ENCODE assay signal across 10 cellular contexts in the genomic region with DNA sequence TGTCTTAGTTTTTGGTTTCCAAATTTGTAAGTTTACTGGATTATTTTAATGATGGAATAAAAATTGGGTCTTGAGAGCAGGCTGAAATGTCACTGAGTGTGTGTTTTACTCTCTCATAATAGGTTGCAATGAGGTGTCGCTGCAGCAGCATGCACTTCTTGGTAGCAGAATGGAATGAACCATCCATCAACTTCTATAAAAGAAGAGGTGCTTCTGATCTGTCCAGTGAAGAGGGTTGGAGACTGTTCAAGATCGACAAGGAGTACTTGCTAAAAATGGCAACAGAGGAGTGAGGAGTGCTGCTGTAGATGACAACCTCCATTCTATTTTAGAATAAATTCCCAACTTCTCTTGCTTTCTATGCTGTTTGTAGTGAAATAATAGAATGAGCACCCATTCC. TPM values are rescaled to one million over a fixed set of nuclear protein-coding genes. Genes with fewer than 3 reads are reported as not detected.
DNase-seq lines count a peak whose midpoint lies in the region; ATAC-seq and TF ChIP-seq lines count a peak whose summit lies in the region.
"Had no signal": no experiment of that assay in that cellular context is flagged by ENCODE, and none has a peak within 500 bp of the region (broad histone marks: within the 10 kb centered on the region; RNA-seq: fewer than 3 reads in every experiment).

No MANE protein-coding gene starts in this region.

- DNase-seq in Panc1 (ENCODE audit: low read depth, low spot score) (no peak), endodermal cell (no peak), RKO (ENCODE audit: low spot score) (no peak), SW480 (ENCODE audit: low spot score) (no peak), NCI-H2081 treated with DMSO at 0.1 percent for 48 hours (lab: John Stamatoyannopoulos, UW) (no peak)
- no peak for DNase-seq in naive thymus-derived CD8-positive, alpha-beta T cell
- DNase-seq: amniotic stem cell, NCI-H226 had no signal

- no TSS peak for BruUV-seq in Panc1 (replicated peaks; lab: Mats Ljungman, UMichigan)

- H3K4me3 ChIP-seq in BLaER1 treated with 17β-estradiol and CSF1 and Interleukin-3, amounts not matched to agents 10 nM and 100 nM, result peak overlapping the region in 6 of 10 experiments; percentile 70 to 79 (median 78); a peak in 12 of 20 replicates
- peak overlapping the region; percentile 62 to 79 for H3K4me3 ChIP-seq in Panc1 (ENCODE audit: low read depth in 2 of 2, low read length in 2 of 2)
- no peak overlapping the region for H3K4me3 ChIP-seq in endodermal cell (ENCODE audit: low read length)

- TF ChIP-seq CTCF in Panc1 (IDR thresholded peaks at IDR 0.05) (no peak), endodermal cell (conservative IDR thresholded peaks at IDR 0.05) (no peak)

- H3K4me3 Mint-ChIP-seq in endodermal cell, result peak overlapping the region; percentile 93
- H3K4me3 Mint-ChIP-seq in naive thymus-derived CD8-positive, alpha-beta T cell, result peak overlapping the region in 9 of 10 donors; percentile 22 to 98 (median 94)

- H4K20me1 ChIP-seq in BLaER1 treated with 17β-estradiol and CSF1 and Interleukin-3, amounts not matched to agents 10 nM and 100 nM, result peaks cover 0 to 30% (median 8%) of the 10 kb centered on the region in 11 experiments; a peak in 12 of 22 replicates

- H3K27me3 Mint-ChIP-seq in endodermal cell (ENCODE audit: insufficient read depth), result no peaks in the 10 kb centered on the region
- H3K27me3 Mint-ChIP-seq in naive thymus-derived CD8-positive, alpha-beta T cell, result no peaks in the 10 kb centered on the region

- POLR2A ChIA-PET in Panc1 (lab: Charles Lee), result no interaction called here
- POLR2A ChIA-PET in naive thymus-derived CD8-positive, alpha-beta T cell (lab: Charles Lee), result no interaction called here

- peak overlapping the region in 5 of 11 experiments; percentile 88 to 98 (median 94); a peak in 9 of 22 replicates for H3K9ac ChIP-seq in BLaER1 treated with 17β-estradiol and CSF1 and Interleukin-3, amounts not matched to agents 10 nM and 100 nM
- H3K9ac ChIP-seq in endodermal cell (ENCODE audit: extremely low read depth, low read length, poor library complexity, severe bottlenecking), result no peak overlapping the region

- ATAC-seq in Panc1, result no peak
- no peak for ATAC-seq in naive thymus-derived CD8-positive, alpha-beta T cell
- no peak for ATAC-seq in HG03354 (IDR thresholded peaks at IDR 0.05; ENCODE audit: poor library complexity, severe bottlenecking, unreplicated experiment)

- WGBS in endodermal cell (ENCODE audit: insufficient coverage in 1 of 2, insufficient read length in 1 of 2), 2 experiments, result 100% methylated on average over 1 of the region's 2 CpGs; no CpG with 5 or more reads in 1 of the 2 experiments

- peaks cover 32% of the 10 kb centered on the region for H3K4me1 Mint-ChIP-seq in endodermal cell
- H3K4me1 Mint-ChIP-seq in naive thymus-derived CD8-positive, alpha-beta T cell, result peaks cover 13 to 45% (median 29%) of the 10 kb centered on the region in 4 donors

- H3K9me3 Mint-ChIP-seq in endodermal cell, result no peaks in the 10 kb centered on the region
- H3K9me3 Mint-ChIP-seq in naive thymus-derived CD8-positive, alpha-beta T cell, result peaks cover 0 to 7% (median 0%) of the 10 kb centered on the region in 9 donors

- peaks cover 27% of the 10 kb centered on the region for H3K36me3 Mint-ChIP-seq in endodermal cell (ENCODE audit: low read depth)
- H3K36me3 Mint-ChIP-seq in naive thymus-derived CD8-positive, alpha-beta T cell, result peaks cover 12 to 33% (median 14%) of the 10 kb centered on the region in 3 donors

- in situ Hi-C loops in Panc1 (cut with HindIII; ENCODE audit: low pct_unique_long_range_greater_than_20kb, low sequenced_read_pairs), result no loop called here

- intact Hi-C loops in Panc1 (cut with micrococcal nuclease; ENCODE audit: unreplicated experiment), result loop anchor here (2.0 kb wide), 1 partner anchor 115 kb away; no protein-coding TSS in a partner anchor

- H3K27ac Mint-ChIP-seq in endodermal cell, result no peak overlapping the region
- peak overlapping the region in 6 of 10 donors; percentile 9 to 99 (median 54) for H3K27ac Mint-ChIP-seq in naive thymus-derived CD8-positive, alpha-beta T cell

- H3K9me3 ChIP-seq in BLaER1 treated with 17β-estradiol and CSF1 and Interleukin-3, amounts not matched to agents 10 nM and 100 nM (replicated peaks in 1 of 11), result peaks cover 6 to 34% (median 13%) of the 10 kb centered on the region in 11 experiments; a peak in 18 of 22 replicates
- H3K9me3 ChIP-seq in Panc1 (ENCODE audit: control insufficient read depth, insufficient read depth, low read depth, low read length) (no peaks in the 10 kb centered on the region), endodermal cell (ENCODE audit: control insufficient read depth, low read length) (no peaks in the 10 kb centered on the region)

- peak overlapping the region in 5 of 11 experiments; percentile 92 to 96 (median 94); a peak in 9 of 22 replicates for H3K27ac ChIP-seq in BLaER1 treated with 17β-estradiol and CSF1 and Interleukin-3, amounts not matched to agents 10 nM and 100 nM
- H3K27ac ChIP-seq in Panc1 (ENCODE audit: low read length), result peak overlapping the region; percentile 81
- no peak overlapping the region for H3K27ac ChIP-seq in endodermal cell (ENCODE audit: low read depth, low read length)

- CTCF ChIA-PET in Panc1 (lab: Charles Lee), result no interaction called here

- peaks cover 0 to 29% (median 21%) of the 10 kb centered on the region in 11 experiments; a peak in 18 of 22 replicates for H3K36me3 ChIP-seq in BLaER1 treated with 17β-estradiol and CSF1 and Interleukin-3, amounts not matched to agents 10 nM and 100 nM
- H3K36me3 ChIP-seq in Panc1 (ENCODE audit: control insufficient read depth, insufficient read depth, low read length) (peaks cover 3% of the 10 kb centered on the region; the same call in 1 of the 2 replicates), endodermal cell (ENCODE audit: control insufficient read depth, insufficient read depth, low read length) (no peaks in the 10 kb centered on the region)

- H3K4me2 ChIP-seq in BLaER1 treated with 17β-estradiol and CSF1 and Interleukin-3, amounts not matched to agents 10 nM and 100 nM, result peak overlapping the region in 8 of 11 experiments; percentile 50 to 84 (median 64); a peak in 16 of 22 replicates

- no peaks in the 10 kb centered on the region for H3K27me3 ChIP-seq in BLaER1 treated with 17β-estradiol and CSF1 and Interleukin-3, amounts not matched to agents 10 nM and 100 nM
- H3K27me3 ChIP-seq in Panc1 (ENCODE audit: control insufficient read depth, insufficient read depth, low read length) (no peaks in the 10 kb centered on the region), endodermal cell (ENCODE audit: control insufficient read depth, insufficient read depth, low read length, poor library complexity, severe bottlenecking) (no peaks in the 10 kb centered on the region)

- H3K4me1 ChIP-seq in BLaER1 treated with 17β-estradiol and CSF1 and Interleukin-3, amounts not matched to agents 10 nM and 100 nM, result peaks cover 0 to 73% (median 33%) of the 10 kb centered on the region in 10 experiments; a peak in 17 of 20 replicates
- H3K4me1 ChIP-seq in Panc1 (ENCODE audit: control insufficient read depth, insufficient read depth, low read length), result no peaks in the 10 kb centered on the region
- H3K4me1 ChIP-seq in endodermal cell (ENCODE audit: control insufficient read depth, insufficient read depth, low read length), result no peaks in the 10 kb centered on the region

RNA-seq across cellular contexts. Expression of gene SAT1, which starts 2.6 kb away (rescaled TPM):
- total RNA-seq in Panc1 (2021; ENCODE audit: unreplicated experiment) (173 TPM), endodermal cell (100 to 1,000 TPM in 1 of 2 donors, 10 to 100 TPM in 1; 63.4 to 118 TPM)
- polyA plus RNA-seq in Panc1 (2012; ENCODE audit: insufficient read length), result 215 TPM
- polyA plus RNA-seq in endodermal cell (2013, experiment 1 of 2), result 72.8 TPM
- polyA plus RNA-seq in endodermal cell (2013, experiment 2 of 2), result 67.6 TPM
- 100 to 1,000 TPM; 116 to 121 TPM for total RNA-seq in naive thymus-derived CD8-positive, alpha-beta T cell
- polyA plus RNA-seq in naive thymus-derived CD8-positive, alpha-beta T cell, result 10 to 100 TPM; 50.1 to 91.0 (median 83.3) TPM

RNA-seq across cellular contexts. Expression of gene ACOT9, which starts 42.5 kb away (rescaled TPM):
- 44.5 TPM for total RNA-seq in Panc1 (2021; ENCODE audit: unreplicated experiment)
- polyA plus RNA-seq in Panc1 (2012; ENCODE audit: insufficient read length), result 28.7 TPM
- total RNA-seq in endodermal cell, result 10 to 100 TPM; 34.6 to 58.4 TPM
- polyA plus RNA-seq in endodermal cell (2013, experiment 1 of 2), result 32.4 TPM
- 26.2 TPM for polyA plus RNA-seq in endodermal cell (2013, experiment 2 of 2)
- total RNA-seq in naive thymus-derived CD8-positive, alpha-beta T cell, result 10 to 100 TPM; 14.4 to 14.8 TPM
- 10 to 100 TPM in 1 of 3 donors, 1 to 10 TPM in 2; 5.9 to 13.0 (median 7.5) TPM for polyA plus RNA-seq in naive thymus-derived CD8-positive, alpha-beta T cell
